1 cellular context compared by ENCODE assay signal in genomic region chr18:23129355-23130002, GRCh38.
TF ChIP-seq lines count a peak whose summit lies in the region.

No MANE protein-coding gene starts in this region.

TF ChIP-seq in K562, 482 proteins besides CTCF, POLR2A, EP300 and RAD21 (continued from another document):
- TF ChIP-seq ZNF407 (IDR thresholded peaks at IDR 0.05; ENCODE audit: low read depth): no peak
